1 cellular context compared by ENCODE assay signal in genomic region chr14:58395815-58396626, GRCh38.
TF ChIP-seq lines count a peak whose summit lies in the region.

TSS of gene TOMM20L (plus strand) at chr14:58395930. CDS start at chr14:58395958, 28 bp downstream.

TF ChIP-seq in HepG2, 621 proteins besides CTCF, POLR2A, EP300 and RAD21 (continued from another document and continues in another):
- peak; percentile 83 for TF ChIP-seq ZNF770 (CRISPR knock-in tag; IDR thresholded peaks at IDR 0.05)
- TF ChIP-seq ZNF878 (CRISPR knock-in tag; IDR thresholded peaks at IDR 0.05), result no peak
- TF ChIP-seq ZKSCAN8 (CRISPR knock-in tag; IDR thresholded peaks at IDR 0.05; ENCODE audit: borderline replicate concordance), result no peak
- peak; percentile 81; the same call in 1 of the 2 replicates for TF ChIP-seq ADNP (CRISPR knock-in tag; IDR thresholded peaks at IDR 0.05)
- TF ChIP-seq ZFYVE20 (CRISPR knock-in tag; IDR thresholded peaks at IDR 0.05; ENCODE audit: borderline replicate concordance, low read depth), result no peak
- peak; percentile 90 for TF ChIP-seq ZMYM4 (CRISPR knock-in tag; IDR thresholded peaks at IDR 0.05)
- no peak for TF ChIP-seq ZNF713 (CRISPR knock-in tag; IDR thresholded peaks at IDR 0.05)
- TF ChIP-seq ELF3 (CRISPR knock-in tag; IDR thresholded peaks at IDR 0.05), result no peak; the same call in 1 of the 2 replicates
- TF ChIP-seq ZNF296 (CRISPR knock-in tag; conservative IDR thresholded peaks at IDR 0.05), result no peak
- TF ChIP-seq ZNF570 (CRISPR knock-in tag; IDR thresholded peaks at IDR 0.05; ENCODE audit: borderline replicate concordance), result peak; percentile 63; the same call in 1 of the 2 replicates
- TF ChIP-seq, protein P1, sequence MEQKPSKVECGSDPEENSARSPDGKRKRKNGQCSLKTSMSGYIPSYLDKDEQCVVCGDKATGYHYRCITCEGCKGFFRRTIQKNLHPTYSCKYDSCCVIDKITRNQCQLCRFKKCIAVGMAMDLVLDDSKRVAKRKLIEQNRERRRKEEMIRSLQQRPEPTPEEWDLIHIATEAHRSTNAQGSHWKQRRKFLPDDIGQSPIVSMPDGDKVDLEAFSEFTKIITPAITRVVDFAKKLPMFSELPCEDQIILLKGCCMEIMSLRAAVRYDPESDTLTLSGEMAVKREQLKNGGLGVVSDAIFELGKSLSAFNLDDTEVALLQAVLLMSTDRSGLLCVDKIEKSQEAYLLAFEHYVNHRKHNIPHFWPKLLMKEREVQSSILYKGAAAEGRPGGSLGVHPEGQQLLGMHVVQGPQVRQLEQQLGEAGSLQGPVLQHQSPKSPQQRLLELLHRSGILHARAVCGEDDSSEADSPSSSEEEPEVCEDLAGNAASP (CRISPR knock-in tag; IDR thresholded peaks at IDR 0.05; ENCODE audit: borderline replicate concordance), result no peak
- TF ChIP-seq, protein P2, sequence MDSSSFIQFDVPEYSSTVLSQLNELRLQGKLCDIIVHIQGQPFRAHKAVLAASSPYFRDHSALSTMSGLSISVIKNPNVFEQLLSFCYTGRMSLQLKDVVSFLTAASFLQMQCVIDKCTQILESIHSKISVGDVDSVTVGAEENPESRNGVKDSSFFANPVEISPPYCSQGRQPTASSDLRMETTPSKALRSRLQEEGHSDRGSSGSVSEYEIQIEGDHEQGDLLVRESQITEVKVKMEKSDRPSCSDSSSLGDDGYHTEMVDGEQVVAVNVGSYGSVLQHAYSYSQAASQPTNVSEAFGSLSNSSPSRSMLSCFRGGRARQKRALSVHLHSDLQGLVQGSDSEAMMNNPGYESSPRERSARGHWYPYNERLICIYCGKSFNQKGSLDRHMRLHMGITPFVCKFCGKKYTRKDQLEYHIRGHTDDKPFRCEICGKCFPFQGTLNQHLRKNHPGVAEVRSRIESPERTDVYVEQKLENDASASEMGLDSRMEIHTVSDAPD (CRISPR knock-in tag; IDR thresholded peaks at IDR 0.05), result no peak
- no peak for TF ChIP-seq ATF3 (CRISPR knock-in tag; IDR thresholded peaks at IDR 0.05)
- no peak for TF ChIP-seq KLF16 (CRISPR knock-in tag; IDR thresholded peaks at IDR 0.05)
- TF ChIP-seq, protein P3, sequence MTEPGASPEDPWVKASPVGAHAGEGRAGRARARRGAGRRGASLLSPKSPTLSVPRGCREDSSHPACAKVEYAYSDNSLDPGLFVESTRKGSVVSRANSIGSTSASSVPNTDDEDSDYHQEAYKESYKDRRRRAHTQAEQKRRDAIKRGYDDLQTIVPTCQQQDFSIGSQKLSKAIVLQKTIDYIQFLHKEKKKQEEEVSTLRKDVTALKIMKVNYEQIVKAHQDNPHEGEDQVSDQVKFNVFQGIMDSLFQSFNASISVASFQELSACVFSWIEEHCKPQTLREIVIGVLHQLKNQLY (CRISPR knock-in tag; IDR thresholded peaks at IDR 0.05), result no peak
- TF ChIP-seq ZNF484 (CRISPR knock-in tag; IDR thresholded peaks at IDR 0.05; ENCODE audit: borderline replicate concordance, low read depth), result no peak; the same call in 1 of the 2 replicates
- peak; percentile 89 for TF ChIP-seq XRCC5 (optimal IDR thresholded peaks at IDR 0.05; ENCODE audit: low read length)
- TF ChIP-seq, protein P4, sequence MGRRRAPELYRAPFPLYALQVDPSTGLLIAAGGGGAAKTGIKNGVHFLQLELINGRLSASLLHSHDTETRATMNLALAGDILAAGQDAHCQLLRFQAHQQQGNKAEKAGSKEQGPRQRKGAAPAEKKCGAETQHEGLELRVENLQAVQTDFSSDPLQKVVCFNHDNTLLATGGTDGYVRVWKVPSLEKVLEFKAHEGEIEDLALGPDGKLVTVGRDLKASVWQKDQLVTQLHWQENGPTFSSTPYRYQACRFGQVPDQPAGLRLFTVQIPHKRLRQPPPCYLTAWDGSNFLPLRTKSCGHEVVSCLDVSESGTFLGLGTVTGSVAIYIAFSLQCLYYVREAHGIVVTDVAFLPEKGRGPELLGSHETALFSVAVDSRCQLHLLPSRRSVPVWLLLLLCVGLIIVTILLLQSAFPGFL (CRISPR knock-in tag; IDR thresholded peaks at IDR 0.05), result no peak
- no peak for TF ChIP-seq SNRNP70 (IDR thresholded peaks at IDR 0.05; ENCODE audit: low read depth, low read length)
- TF ChIP-seq KDM1A (CRISPR knock-in tag; IDR thresholded peaks at IDR 0.05), result 0 out of 2 replicates have a peak, but pooled peaks have one; percentile 47
- no peak for TF ChIP-seq RORA (CRISPR knock-in tag; IDR thresholded peaks at IDR 0.05)
- peak; percentile 86 for TF ChIP-seq NKX3-1 (CRISPR knock-in tag; IDR thresholded peaks at IDR 0.05)
- no peak for TF ChIP-seq ZFP36L1 (CRISPR knock-in tag; IDR thresholded peaks at IDR 0.05)
- TF ChIP-seq, protein P5, sequence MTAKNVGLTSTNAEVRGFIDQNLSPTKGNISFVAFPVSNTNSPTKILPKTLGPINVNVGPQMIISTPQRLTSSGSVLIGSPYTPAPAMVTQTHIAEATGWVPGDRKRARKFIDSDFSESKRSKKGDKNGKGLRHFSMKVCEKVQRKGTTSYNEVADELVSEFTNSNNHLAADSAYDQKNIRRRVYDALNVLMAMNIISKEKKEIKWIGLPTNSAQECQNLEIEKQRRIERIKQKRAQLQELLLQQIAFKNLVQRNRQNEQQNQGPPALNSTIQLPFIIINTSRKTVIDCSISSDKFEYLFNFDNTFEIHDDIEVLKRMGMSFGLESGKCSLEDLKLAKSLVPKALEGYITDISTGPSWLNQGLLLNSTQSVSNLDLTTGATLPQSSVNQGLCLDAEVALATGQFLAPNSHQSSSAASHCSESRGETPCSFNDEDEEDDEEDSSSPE (CRISPR knock-in tag; IDR thresholded peaks at IDR 0.05), result peak; percentile 48; the same call in 1 of the 2 replicates
- TF ChIP-seq GATA4 (IDR thresholded peaks at IDR 0.05; ENCODE audit: borderline replicate concordance, low read depth), result no peak
- no peak for TF ChIP-seq PATZ1 (CRISPR knock-in tag; IDR thresholded peaks at IDR 0.05)
- TF ChIP-seq ZNF510 (CRISPR knock-in tag; IDR thresholded peaks at IDR 0.05; ENCODE audit: low read depth), result 0 out of 2 replicates have a peak, but pooled peaks have one; percentile 35
- TF ChIP-seq ZNF782 (CRISPR knock-in tag; IDR thresholded peaks at IDR 0.05; ENCODE audit: borderline replicate concordance), result peak; percentile 81; the same call in 1 of the 2 replicates
- no peak for TF ChIP-seq ATF7 (IDR thresholded peaks at IDR 0.05)
- TF ChIP-seq ATF7 (CRISPR knock-in tag; IDR thresholded peaks at IDR 0.05), result no peak
- TF ChIP-seq, protein P6, sequence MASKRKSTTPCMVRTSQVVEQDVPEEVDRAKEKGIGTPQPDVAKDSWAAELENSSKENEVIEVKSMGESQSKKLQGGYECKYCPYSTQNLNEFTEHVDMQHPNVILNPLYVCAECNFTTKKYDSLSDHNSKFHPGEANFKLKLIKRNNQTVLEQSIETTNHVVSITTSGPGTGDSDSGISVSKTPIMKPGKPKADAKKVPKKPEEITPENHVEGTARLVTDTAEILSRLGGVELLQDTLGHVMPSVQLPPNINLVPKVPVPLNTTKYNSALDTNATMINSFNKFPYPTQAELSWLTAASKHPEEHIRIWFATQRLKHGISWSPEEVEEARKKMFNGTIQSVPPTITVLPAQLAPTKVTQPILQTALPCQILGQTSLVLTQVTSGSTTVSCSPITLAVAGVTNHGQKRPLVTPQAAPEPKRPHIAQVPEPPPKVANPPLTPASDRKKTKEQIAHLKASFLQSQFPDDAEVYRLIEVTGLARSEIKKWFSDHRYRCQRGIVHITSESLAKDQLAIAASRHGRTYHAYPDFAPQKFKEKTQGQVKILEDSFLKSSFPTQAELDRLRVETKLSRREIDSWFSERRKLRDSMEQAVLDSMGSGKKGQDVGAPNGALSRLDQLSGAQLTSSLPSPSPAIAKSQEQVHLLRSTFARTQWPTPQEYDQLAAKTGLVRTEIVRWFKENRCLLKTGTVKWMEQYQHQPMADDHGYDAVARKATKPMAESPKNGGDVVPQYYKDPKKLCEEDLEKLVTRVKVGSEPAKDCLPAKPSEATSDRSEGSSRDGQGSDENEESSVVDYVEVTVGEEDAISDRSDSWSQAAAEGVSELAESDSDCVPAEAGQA (IDR thresholded peaks at IDR 0.05; ENCODE audit: low read depth), result 0 out of 2 replicates have a peak, but pooled peaks have one; percentile 25
- TF ChIP-seq, protein P6 (CRISPR knock-in tag; IDR thresholded peaks at IDR 0.05; ENCODE audit: borderline replicate concordance), result no peak; the same call in none of the 2 replicates
- peak; percentile 79 for TF ChIP-seq UBTF (CRISPR knock-in tag; IDR thresholded peaks at IDR 0.05)
- TF ChIP-seq SKIL (CRISPR knock-in tag; IDR thresholded peaks at IDR 0.05; ENCODE audit: borderline replicate concordance), result no peak
- 0 out of 2 replicates have a peak, but pooled peaks have one; percentile 80 for TF ChIP-seq AKAP8 (CRISPR knock-in tag; IDR thresholded peaks at IDR 0.05)
- peak; percentile 55; the same call in 1 of the 2 replicates for TF ChIP-seq BRD4 (CRISPR knock-in tag; IDR thresholded peaks at IDR 0.05)
- no peak for TF ChIP-seq NR2F6 (IDR thresholded peaks at IDR 0.05)
- no peak for TF ChIP-seq NR2F6 (CRISPR knock-in tag; IDR thresholded peaks at IDR 0.05)
- TF ChIP-seq ZNF768 (CRISPR knock-in tag; IDR thresholded peaks at IDR 0.05), result peak; percentile 84; the same call in 1 of the 2 replicates
- peak; percentile 90; the same call in 1 of the 2 replicates for TF ChIP-seq ZSCAN29 (CRISPR knock-in tag; conservative IDR thresholded peaks at IDR 0.05)
